In the genomic region with DNA sequence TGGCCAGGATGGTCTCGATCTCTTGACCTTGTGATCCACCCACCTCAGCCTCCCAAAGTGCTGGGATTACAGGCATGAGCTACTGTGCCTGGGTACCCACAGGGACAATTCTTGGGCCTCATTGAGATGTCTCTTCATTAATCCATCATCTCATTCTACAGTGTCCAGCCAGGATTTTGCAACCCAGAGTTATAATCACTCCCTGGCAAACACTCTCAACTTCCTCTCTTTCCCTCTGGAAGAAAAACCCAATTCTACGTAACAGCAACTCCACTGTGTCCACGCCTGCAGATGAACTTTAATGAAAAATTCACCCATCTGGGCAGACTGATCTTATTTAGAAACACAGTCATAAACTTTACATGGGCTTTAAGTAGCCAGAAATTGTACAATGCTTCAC, we compare ENCODE assay signal across 17 cellular contexts.
DNase-seq lines count a peak whose midpoint lies in the region; ATAC-seq and TF ChIP-seq lines count a peak whose summit lies in the region.
"Had no signal": no experiment of that assay in that cellular context is flagged by ENCODE, and none has a peak within 500 bp of the region (broad histone marks: within the 10 kb centered on the region; RNA-seq: fewer than 3 reads in every experiment).

No MANE protein-coding gene starts in this region.

- DNase-seq in heart left ventricle (no peak), left ventricle myocardium inferior (no peak), fibroblast of the aortic adventitia (ENCODE audit: low read depth) (peak; percentile 55), right cardiac atrium (no peak), aorta (no peak), NCI-H748 (lab: John Stamatoyannopoulos, UW; ENCODE audit: unreplicated experiment) (no peak), NCI-H774 (lab: John Stamatoyannopoulos, UW) (no peak)
- DNase-seq in stimulated activated effector memory CD8-positive, alpha-beta T cell treated with anti-CD3 and anti-CD28 coated beads, Interleukin-12 subunit alpha, Interleukin-12 subunit beta, amount 100 ng/mL, for 72 hours (ENCODE audit: low spot score in 2 of 2): no peak
- DNase-seq: ACHN; Caco-2; CD8-positive, alpha-beta memory T cell; DND-41; GDM1; H7 had no signal

- intact Hi-C loops in heart left ventricle (cut with DNase I) (no loop called here), left ventricle myocardium inferior (cut with micrococcal nuclease) (no loop called here), right cardiac atrium (cut with DNase I) (no loop called here), aorta (cut with DNase I) (no loop called here)

- H3K9me3 ChIP-seq in heart left ventricle (no peaks in the 10 kb centered on the region), left ventricle myocardium inferior (replicated peaks) (no peaks in the 10 kb centered on the region), right cardiac atrium (ENCODE audit: control insufficient read depth, low read length) (no peaks in the 10 kb centered on the region), aorta (ENCODE audit: control insufficient read depth, low read length) (no peaks in the 10 kb centered on the region)
- H3K9me3 ChIP-seq: BLaER1, Caco-2 had no signal

- H3K4me1 ChIP-seq in heart left ventricle (peaks cover 0 to 8% (median 1%) of the 10 kb centered on the region in 12 donors), left ventricle myocardium inferior (peaks cover 10% of the 10 kb centered on the region), right cardiac atrium (ENCODE audit: control insufficient read depth, insufficient read depth, low read length) (no peaks in the 10 kb centered on the region), aorta (ENCODE audit: control insufficient read depth in 1 of 2, insufficient read depth in 2 of 2, low read length in 2 of 2) (no peaks in the 10 kb centered on the region)

- no peak overlapping the region for H3K4me3 Mint-ChIP-seq in stimulated activated effector memory CD8-positive, alpha-beta T cell treated with anti-CD3 and anti-CD28 coated beads, Interleukin-12 subunit alpha, Interleukin-12 subunit beta, amount 100 ng/mL, for 72 hours
- H3K4me3 Mint-ChIP-seq: CD8-positive, alpha-beta memory T cell; GM23338 had no signal

- H3K27ac Mint-ChIP-seq in stimulated activated effector memory CD8-positive, alpha-beta T cell treated with anti-CD3 and anti-CD28 coated beads, Interleukin-12 subunit alpha, Interleukin-12 subunit beta, amount 100 ng/mL, for 72 hours: no peak overlapping the region
- H3K27ac Mint-ChIP-seq: GM23338 had no signal

- H3K27ac ChIP-seq in heart left ventricle: no peak overlapping the region
- no peak overlapping the region for H3K27ac ChIP-seq in left ventricle myocardium inferior (replicated peaks)
- no peak overlapping the region for H3K27ac ChIP-seq in right cardiac atrium (ENCODE audit: low read length)
- H3K27ac ChIP-seq in aorta (ENCODE audit: low read depth in 1 of 2, low read length in 2 of 2): no peak overlapping the region
- H3K27ac ChIP-seq: BLaER1 had no signal

- ATAC-seq in heart left ventricle: peak in 3 of 4 donors; percentile 53 to 75 (median 63)
- peak; percentile 69 to 83 for ATAC-seq in right cardiac atrium
- ATAC-seq in aorta (ENCODE audit: low FRiP score): peak; percentile 61
- ATAC-seq in stimulated activated effector memory CD8-positive, alpha-beta T cell treated with anti-CD3 and anti-CD28 coated beads, Interleukin-12 subunit alpha, Interleukin-12 subunit beta, amount 100 ng/mL, for 72 hours: no peak
- ATAC-seq: GM23338, HepG2 had no signal

- H3K36me3 Mint-ChIP-seq in stimulated activated effector memory CD8-positive, alpha-beta T cell treated with anti-CD3 and anti-CD28 coated beads, Interleukin-12 subunit alpha, Interleukin-12 subunit beta, amount 100 ng/mL, for 72 hours: no peaks in the 10 kb centered on the region

- H3K4me3 ChIP-seq in heart left ventricle (no peak overlapping the region), left ventricle myocardium inferior (no peak overlapping the region), fibroblast of the aortic adventitia (ENCODE audit: low read depth, low read length) (no peak overlapping the region), right cardiac atrium (ENCODE audit: low read length) (no peak overlapping the region), aorta (ENCODE audit: low read length in 2 of 2) (no peak overlapping the region)
- H3K4me3 ChIP-seq: BLaER1, GM23338 had no signal

- H3K27me3 ChIP-seq in heart left ventricle (peaks cover 0 to 4% (median 0%) of the 10 kb centered on the region in 9 donors), left ventricle myocardium inferior (ENCODE audit: low read depth) (peaks cover 8% of the 10 kb centered on the region), right cardiac atrium (ENCODE audit: control insufficient read depth, insufficient read depth) (no peaks in the 10 kb centered on the region), aorta (ENCODE audit: control insufficient read depth in 1 of 2, insufficient read depth in 2 of 2, low read length in 1 of 2) (no peaks in the 10 kb centered on the region)
- H3K27me3 ChIP-seq: BLaER1 had no signal

- H3K4me1 Mint-ChIP-seq in stimulated activated effector memory CD8-positive, alpha-beta T cell treated with anti-CD3 and anti-CD28 coated beads, Interleukin-12 subunit alpha, Interleukin-12 subunit beta, amount 100 ng/mL, for 72 hours: no peaks in the 10 kb centered on the region
- H3K4me1 Mint-ChIP-seq: CD8-positive, alpha-beta memory T cell; GM23338 had no signal

- TF ChIP-seq CTCF in heart left ventricle (IDR thresholded peaks at IDR 0.05) (no peak), left ventricle myocardium inferior (IDR thresholded peaks at IDR 0.05; ENCODE audit: borderline replicate concordance) (no peak), fibroblast of the aortic adventitia (IDR thresholded peaks at IDR 0.05; ENCODE audit: insufficient read depth, low read length) (no peak)

- no peaks in the 10 kb centered on the region for H3K9me3 Mint-ChIP-seq in stimulated activated effector memory CD8-positive, alpha-beta T cell treated with anti-CD3 and anti-CD28 coated beads, Interleukin-12 subunit alpha, Interleukin-12 subunit beta, amount 100 ng/mL, for 72 hours
- H3K9me3 Mint-ChIP-seq: CD8-positive, alpha-beta memory T cell; GM23338 had no signal

- 61 to 88% (median 75%) methylated on average over 3 of the region's 3 CpGs for WGBS in heart left ventricle, 4 donors
- 64% methylated on average over 3 of the region's 3 CpGs for WGBS in right cardiac atrium
- WGBS in aorta, 2 donors: 82 to 86% methylated on average over 3 of the region's 3 CpGs

- H3K36me3 ChIP-seq in heart left ventricle: no peaks in the 10 kb centered on the region
- H3K36me3 ChIP-seq in left ventricle myocardium inferior: no peaks in the 10 kb centered on the region
- no peaks in the 10 kb centered on the region for H3K36me3 ChIP-seq in aorta (ENCODE audit: control insufficient read depth in 1 of 2, insufficient read depth in 2 of 2, low read length in 1 of 2)
- H3K36me3 ChIP-seq: BLaER1 had no signal

- no peak for TF ChIP-seq POLR2A in heart left ventricle (IDR thresholded peaks at IDR 0.05)
